13 cellular contexts compared by ENCODE assay signal in genomic region chr16:58195344-58195743, GRCh38.
"Had no signal": no experiment of that assay in that cellular context is flagged by ENCODE, and none has a peak within 500 bp of the region (broad histone marks: within the 10 kb centered on the region; RNA-seq: fewer than 3 reads in every experiment).

No MANE protein-coding gene starts in this region.

- H3K9me3 Mint-ChIP-seq: activated B cell treated with CpG ODN at 0.5 μM for 24 hours, naive B cell had no signal

- H3K27ac ChIP-seq: gastroesophageal sphincter, tibial nerve had no signal

- H3K27me3 Mint-ChIP-seq: activated B cell treated with CpG ODN at 0.5 μM for 24 hours had no signal

- DNase-seq: activated B cell treated with CpG ODN at 0.5 μM for 24 hours; activated CD4-positive, alpha-beta T cell treated with anti-CD3 and anti-CD28 coated beads, Interleukin-2, amount 50 U/mL, for 1 hour; central memory CD4-positive, alpha-beta T cell; effector memory CD4-positive, alpha-beta T cell; kidney glomerular epithelial cell; naive B cell; occipital lobe; right cardiac atrium; SK-N-SH; small intestine had no signal

- H3K27ac Mint-ChIP-seq: activated B cell treated with CpG ODN at 0.5 μM for 24 hours, progenitor cell of endocrine pancreas had no signal

- H3K9me3 ChIP-seq: gastroesophageal sphincter, SK-N-SH, tibial nerve had no signal

- H3K4me3 ChIP-seq: gastroesophageal sphincter, tibial nerve had no signal
